ENCODE assay signal across 17 cellular contexts in the genomic region with DNA sequence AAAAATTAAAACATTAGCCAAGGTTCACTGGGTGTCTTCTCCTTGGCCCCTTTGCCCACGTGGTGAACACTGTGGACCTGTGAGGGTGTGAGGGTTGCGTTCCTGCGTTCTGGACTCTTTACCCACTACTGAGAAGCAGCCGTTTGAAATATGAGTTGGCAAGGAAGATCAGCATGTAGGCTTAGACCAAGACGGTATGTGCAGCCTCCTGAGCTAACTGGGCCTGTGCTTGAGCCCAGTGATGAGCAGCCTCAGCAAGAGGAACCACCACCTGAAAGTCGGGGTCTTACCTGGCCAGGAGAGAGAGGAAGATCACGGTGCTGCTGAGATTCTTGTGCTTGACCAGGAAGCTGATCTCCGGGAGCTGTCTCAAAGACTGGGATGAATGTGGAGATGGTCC.
"Had no signal": no experiment of that assay in that cellular context is flagged by ENCODE, and none has a peak within 500 bp of the region (broad histone marks: within the 10 kb centered on the region; RNA-seq: fewer than 3 reads in every experiment).

No MANE protein-coding gene starts in this region.

- H3K27ac ChIP-seq: foreskin keratinocyte, lower lobe of right lung, pancreas, SJSA1, transverse colon had no signal

- H3K9me3 ChIP-seq: lower lobe of right lung, pancreas, SJSA1, transverse colon had no signal

- H3K27me3 ChIP-seq: pancreas, SJSA1, transverse colon had no signal

- H3K36me3 ChIP-seq: pancreas, transverse colon had no signal

- H3K4me3 ChIP-seq: lower lobe of right lung, pancreas, SJSA1, transverse colon had no signal

- H3K4me1 ChIP-seq: pancreas, SJSA1 had no signal

- DNase-seq: activated CD4-positive, alpha-beta T cell treated with anti-CD3 and anti-CD28 coated beads, Interleukin-2, amount 50 U/mL, for 1 hour; activated gamma-delta T cell treated with Interleukin-2 at 50 U/mL for 16 hours; activated naive CD8-positive, alpha-beta T cell treated with anti-CD3 and anti-CD28 coated beads for 36 hours; activated T-cell treated with anti-CD3 and anti-CD28 coated beads, Interleukin-2, amount 50 U/mL, for 1 hour; amygdala; cortex of kidney; effector CD8-positive, alpha-beta T cell; immature natural killer cell; lower lobe of right lung; midbrain; stimulated activated CD4-positive, alpha-beta T cell treated with anti-CD3 and anti-CD28 coated beads, Interleukin-4, amount 100 ng/mL, for 1 hour; stimulated activated naive CD4-positive, alpha-beta T cell treated with Interleukin-2 at 50 U/mL for 16 hours; SW 1271 had no signal
